In genomic region chr10:15539262-15539661, GRCh38 we compare ENCODE assay signal across 11 cellular contexts.
DNase-seq lines count a peak whose midpoint lies in the region.
"Had no signal": no experiment of that assay in that cellular context is flagged by ENCODE, and none has a peak within 500 bp of the region (broad histone marks: within the 10 kb centered on the region; RNA-seq: fewer than 3 reads in every experiment).

No MANE protein-coding gene starts in this region.

- DNase-seq in M059J (ENCODE audit: low read depth) (peak; percentile 57), RKO (ENCODE audit: low spot score) (peak; percentile 45), ecto neural progenitor cell (ENCODE audit: low spot score) (peak; percentile 1), NCI-H69 (lab: John Stamatoyannopoulos, UW) (no peak), cerebellum (ENCODE audit: low spot score) (no peak), AG20443 (ENCODE audit: low spot score) (no peak), NCI-H1092 treated with DMSO at 0.1 percent for 48 hours (lab: John Stamatoyannopoulos, UW) (no peak)
- DNase-seq: Calu3; CD8-positive, alpha-beta T cell; DMS79 treated with DMSO at 0.1 percent for 48 hours; H9 had no signal

Comparison
In these comparisons a context has a peak if more than half of its experiments do, and no peak if none do; other contexts are left out.
1. DNase-seq: peak in M059J (single experiment), RKO (single experiment) and ecto neural progenitor cell (single experiment); none in NCI-H69 (single experiment), cerebellum (single experiment), AG20443 (single experiment) and NCI-H1092 treated with DMSO at 0.1 percent for 48 hours (single experiment).